ENCODE assay signal across 25 cellular contexts in the genomic region with DNA sequence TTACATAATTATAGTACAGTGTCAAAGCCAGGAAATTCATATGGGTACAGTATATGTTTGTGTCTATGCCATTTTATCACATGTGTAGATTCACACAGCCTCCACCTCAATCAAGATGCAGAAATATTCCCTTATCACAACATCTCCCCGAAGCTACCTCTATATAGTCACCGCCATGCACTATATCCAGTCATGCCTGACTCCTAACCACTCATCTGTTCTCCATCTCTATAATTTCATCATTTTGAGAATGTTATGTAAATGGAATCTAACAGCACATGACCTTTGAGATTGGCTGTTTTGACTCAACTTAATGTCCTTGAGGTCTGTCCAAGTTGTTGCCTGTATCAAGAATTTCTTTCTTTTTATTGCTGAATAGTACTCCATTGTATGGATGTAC.
"Had no signal": no experiment of that assay in that cellular context is flagged by ENCODE, and none has a peak within 500 bp of the region (broad histone marks: within the 10 kb centered on the region; RNA-seq: fewer than 3 reads in every experiment).

No MANE protein-coding gene starts in this region.

- H3K27me3 ChIP-seq: brain microvascular endothelial cell, hepatocyte, suprapubic skin, transverse colon had no signal

- H3K9me3 ChIP-seq: lower lobe of right lung, neutrophil, pancreas, suprapubic skin, transverse colon had no signal

- DNase-seq: activated CD4-positive, alpha-beta memory T cell treated with anti-CD3 and anti-CD28 coated beads, Interleukin-2, amount 10 ng/mL, durations not matched to agents 7 days and 5 days; activated CD4-positive, alpha-beta T cell treated with anti-CD3 and anti-CD28 coated beads for 4 hours; activated CD8-positive, alpha-beta memory T cell treated with anti-CD3 and anti-CD28 coated beads, Interleukin-2, amount 10 ng/mL, durations not matched to agents 7 days and 5 days; activated naive CD4-positive, alpha-beta T cell treated with Interleukin-2 at 50 U/mL for 16 hours; activated T-cell treated with anti-CD3 and anti-CD28 coated beads, Interleukin-2, amount 50 U/mL, for 1 hour; aorta; brain microvascular endothelial cell; central memory CD4-positive, alpha-beta T cell; dorsolateral prefrontal cortex; foreskin fibroblast; left colon; lower lobe of right lung; pancreas; stimulated activated CD4-positive, alpha-beta T cell treated with anti-CD3 and anti-CD28 coated beads, Interleukin-4, amount 100 ng/mL, for 4 hours; stimulated activated naive CD4-positive, alpha-beta T cell treated with Interleukin-2 at 50 U/mL for 16 hours; transverse colon; WERI-Rb-1 had no signal

- H3K36me3 ChIP-seq: brain microvascular endothelial cell, lower lobe of right lung, neutrophil, pancreas, suprapubic skin, transverse colon, WERI-Rb-1 had no signal

- H3K4me1 ChIP-seq: lower lobe of right lung, pancreas, suprapubic skin had no signal

- H3K4me1 Mint-ChIP-seq: activated CD4-positive, alpha-beta memory T cell treated with anti-CD3 and anti-CD28 coated beads, Interleukin-2, amount 10 ng/mL, durations not matched to agents 7 days and 5 days; activated CD8-positive, alpha-beta memory T cell treated with anti-CD3 and anti-CD28 coated beads, Interleukin-2, amount 10 ng/mL, durations not matched to agents 7 days and 5 days had no signal

- H3K4me3 Mint-ChIP-seq: activated CD4-positive, alpha-beta memory T cell treated with anti-CD3 and anti-CD28 coated beads, Interleukin-2, amount 10 ng/mL, durations not matched to agents 7 days and 5 days; activated CD8-positive, alpha-beta memory T cell treated with anti-CD3 and anti-CD28 coated beads, Interleukin-2, amount 10 ng/mL, durations not matched to agents 7 days and 5 days; natural killer cell treated with Interleukin-12 subunit alpha and Interleukin-12 subunit beta and Interleukin-15 and Interleukin-18, amount 100 ng/mL, for 72 hours had no signal

- H3K4me3 ChIP-seq: dorsolateral prefrontal cortex, hepatocyte, lower lobe of right lung, pancreas, suprapubic skin, transverse colon had no signal

- H3K27ac Mint-ChIP-seq: activated CD4-positive, alpha-beta memory T cell treated with anti-CD3 and anti-CD28 coated beads, Interleukin-2, amount 10 ng/mL, durations not matched to agents 7 days and 5 days; activated CD8-positive, alpha-beta memory T cell treated with anti-CD3 and anti-CD28 coated beads, Interleukin-2, amount 10 ng/mL, durations not matched to agents 7 days and 5 days; activated T-helper 2 cell treated with anti-CD3 and anti-CD28 coated beads, Interferon-gamma antibody, Interleukin-2, Interleukin-4, amounts not matched to agents 10 μg/mL and 5 μg/mL and 100 μg/mL, durations not matched to agents 14 hours and 24 hours and 36 hours; natural killer cell treated with Interleukin-12 subunit alpha and Interleukin-12 subunit beta and Interleukin-15 and Interleukin-18, amount 100 ng/mL, for 72 hours had no signal

- H3K36me3 Mint-ChIP-seq: activated CD8-positive, alpha-beta memory T cell treated with anti-CD3 and anti-CD28 coated beads, Interleukin-2, amount 10 ng/mL, durations not matched to agents 7 days and 5 days; natural killer cell treated with Interleukin-12 subunit alpha and Interleukin-12 subunit beta and Interleukin-15 and Interleukin-18, amount 100 ng/mL, for 72 hours had no signal

- FAIRE-seq: colon, islet of Langerhans, pancreas had no signal

- ATAC-seq: activated CD8-positive, alpha-beta memory T cell treated with anti-CD3 and anti-CD28 coated beads, Interleukin-2, amount 10 ng/mL, durations not matched to agents 7 days and 5 days; left colon; lower lobe of right lung; natural killer cell treated with Interleukin-12 subunit alpha and Interleukin-12 subunit beta and Interleukin-15 and Interleukin-18, amount 100 ng/mL, for 72 hours; pancreas; sciatic nerve had no signal

- H3K27ac ChIP-seq: brain microvascular endothelial cell, dorsolateral prefrontal cortex, hepatocyte, lower lobe of right lung, neutrophil, pancreas, suprapubic skin, transverse colon, WERI-Rb-1 had no signal

- H3K9me3 Mint-ChIP-seq: activated CD4-positive, alpha-beta memory T cell treated with anti-CD3 and anti-CD28 coated beads, Interleukin-2, amount 10 ng/mL, durations not matched to agents 7 days and 5 days; activated T-helper 2 cell treated with anti-CD3 and anti-CD28 coated beads, Interferon-gamma antibody, Interleukin-2, Interleukin-4, amounts not matched to agents 10 μg/mL and 5 μg/mL and 100 μg/mL, durations not matched to agents 14 hours and 24 hours and 36 hours; natural killer cell treated with Interleukin-12 subunit alpha and Interleukin-12 subunit beta and Interleukin-15 and Interleukin-18, amount 100 ng/mL, for 72 hours had no signal
